ENCODE assay signal across 20 cellular contexts in genomic region chr9:38396371-38396671, GRCh38. TPM values are rescaled to one million over a fixed set of nuclear protein-coding genes. Genes with fewer than 3 reads are reported as not detected.
DNase-seq lines count a peak whose midpoint lies in the region; ATAC-seq, FAIRE-seq and TF ChIP-seq lines count a peak whose summit lies in the region.
"Had no signal": no experiment of that assay in that cellular context is flagged by ENCODE, and none has a peak within 500 bp of the region (broad histone marks: within the 10 kb centered on the region; RNA-seq: fewer than 3 reads in every experiment).

No MANE protein-coding gene starts in this region.

- no peaks in the 10 kb centered on the region for H4K20me1 ChIP-seq in HepG2 (ENCODE audit: insufficient read depth, low read length)

- peaks cover 13% of the 10 kb centered on the region for H3K4me1 Mint-ChIP-seq in activated naive CD4-positive, alpha-beta T cell treated with anti-CD3 and anti-CD28 coated beads for 36 hours (ENCODE audit: low read depth)

- ATAC-seq in HepG2, result no peak
- ATAC-seq: A549 had no signal

- in situ Hi-C loops in HepG2 (cut with HindIII; ENCODE audit: extremely low pct_ligation_motif_present, low pct_unique_long_range_greater_than_20kb), result no loop called here

- H3K4me3 ChIP-seq in HepG2 (replicated peaks in 1 of 3; ENCODE audit: insufficient read depth in 1 of 3, low read depth in 2 of 3, low read length in 3 of 3) (no peak overlapping the region), spleen (no peak overlapping the region), A673 (ENCODE audit: low read depth, low read length, poor library complexity, severe bottlenecking) (no peak overlapping the region)
- H3K4me3 ChIP-seq: A549, BLaER1, GM23248, HAP-1 had no signal

- H3K27me3 ChIP-seq in HepG2 (ENCODE audit: control insufficient read depth in 1 of 2, insufficient read depth in 2 of 2, low read length in 2 of 2) (no peaks in the 10 kb centered on the region; a peak in 1 of 5 replicates), spleen (replicated peaks in 1 of 7) (no peaks in the 10 kb centered on the region), A673 (replicated peaks; ENCODE audit: insufficient read depth, low read depth, low read length, poor library complexity) (no peaks in the 10 kb centered on the region)
- H3K27me3 ChIP-seq: BLaER1 had no signal

- peak in 1 of 2 experiments; percentile 19; a peak in 1 of 4 replicates for TF ChIP-seq POLR2A in HepG2 (IDR thresholded peaks at IDR 0.05; ENCODE audit: insufficient read depth in 1 of 2, low read depth in 2 of 2, low read length in 2 of 2)
- no peak for TF ChIP-seq POLR2A in spleen (IDR thresholded peaks at IDR 0.05)

- no peak for TF ChIP-seq CTCF in HepG2 (CRISPR knock-in tag; IDR thresholded peaks at IDR 0.05)
- no peak for TF ChIP-seq CTCF in spleen (IDR thresholded peaks at IDR 0.05 in 8 of 11, conservative IDR thresholded peaks at IDR 0.05 in 3 of 11)
- TF ChIP-seq CTCF in A673 (conservative IDR thresholded peaks at IDR 0.05; ENCODE audit: low read depth, low read length), result no peak

- H3K36me3 Mint-ChIP-seq in activated naive CD4-positive, alpha-beta T cell treated with anti-CD3 and anti-CD28 coated beads for 36 hours (ENCODE audit: low read depth), result peaks cover 45% of the 10 kb centered on the region

- no peak for FAIRE-seq in HepG2 (lab: Jason Lieb, UNC)
- FAIRE-seq: A549, GM12892, GM18507, HTR-8/SVneo had no signal

- TF ChIP-seq EP300 in HepG2 (IDR thresholded peaks at IDR 0.05; ENCODE audit: low read depth in 2 of 2, low read length in 2 of 2) (no peak), HepG2 (CRISPR knock-in tag; IDR thresholded peaks at IDR 0.05; ENCODE audit: borderline replicate concordance) (no peak)

- no peak overlapping the region for H3K4me3 Mint-ChIP-seq in activated naive CD4-positive, alpha-beta T cell treated with anti-CD3 and anti-CD28 coated beads for 36 hours
- H3K4me3 Mint-ChIP-seq: CD14-positive monocyte had no signal

- H3K27ac ChIP-seq in HepG2 (ENCODE audit: extremely low read length, insufficient read depth, low read length) (no peak overlapping the region), spleen (no peak overlapping the region), A673 (ENCODE audit: low read depth, low read length, poor library complexity, severe bottlenecking) (no peak overlapping the region)
- H3K27ac ChIP-seq: 22Rv1, A549, BLaER1, GM23248 had no signal

- intact Hi-C loops in activated naive CD4-positive, alpha-beta T cell treated with anti-CD3 and anti-CD28 coated beads for 36 hours (cut with micrococcal nuclease), result no loop called here
- intact Hi-C loops in HepG2 (cut with micrococcal nuclease; ENCODE audit: unreplicated experiment) (no loop called here), spleen (cut with DNase I; ENCODE audit: low total_unique reads) (no loop called here), A673 (cut with micrococcal nuclease; ENCODE audit: unreplicated experiment) (no loop called here)

- peaks cover 6% of the 10 kb centered on the region for H3K9me3 Mint-ChIP-seq in activated naive CD4-positive, alpha-beta T cell treated with anti-CD3 and anti-CD28 coated beads for 36 hours
- H3K9me3 Mint-ChIP-seq: CD14-positive monocyte had no signal

- peaks cover 56% of the 10 kb centered on the region for H3K4me1 ChIP-seq in HepG2 (ENCODE audit: insufficient read depth, low read length)
- peaks cover 12 to 34% (median 23%) of the 10 kb centered on the region in 6 donors for H3K4me1 ChIP-seq in spleen
- peaks cover 7% of the 10 kb centered on the region for H3K4me1 ChIP-seq in A673 (ENCODE audit: insufficient read depth, low read length, poor library complexity, severe bottlenecking)

- POLR2A ChIA-PET in HepG2 (lab: Yijun Ruan, JAX) (no interaction called here), A673 (lab: Charles Lee; ENCODE audit: low non-redundant PET) (no interaction called here)

- H3K9ac ChIP-seq in HepG2 (ENCODE audit: insufficient read depth, low read depth, low read length), result no peak overlapping the region
- H3K9ac ChIP-seq: BLaER1, GM23248 had no signal

- CTCF ChIA-PET in activated naive CD4-positive, alpha-beta T cell treated with anti-CD3 and anti-CD28 coated beads for 36 hours (lab: Charles Lee), result no interaction called here
- CTCF ChIA-PET in HepG2 (lab: Yijun Ruan, JAX; ENCODE audit: low intra/inter-chr PET ratio, low total read pairs), result no interaction called here
- CTCF ChIA-PET in A673 (lab: Charles Lee), result no interaction called here

- H3K27me3 Mint-ChIP-seq in activated naive CD4-positive, alpha-beta T cell treated with anti-CD3 and anti-CD28 coated beads for 36 hours (ENCODE audit: low read depth), result peaks cover 6% of the 10 kb centered on the region
- H3K27me3 Mint-ChIP-seq: CD4-positive, alpha-beta memory T cell had no signal

- 84% methylated on average over 7 of the region's 10 CpGs for WGBS in HepG2 (ENCODE audit: low lambda C conversion rate)
- WGBS in spleen, 5 donors, result 84 to 88% (median 87%) methylated on average over 10 of the region's 10 CpGs

- H2AFZ ChIP-seq in HepG2 (ENCODE audit: low read length), result no peak overlapping the region
- H2AFZ ChIP-seq: GM23248 had no signal

- DNase-seq in activated naive CD4-positive, alpha-beta T cell treated with anti-CD3 and anti-CD28 coated beads for 36 hours, result no peak
- DNase-seq in activated naive CD4-positive, alpha-beta T cell treated with anti-CD3 and anti-CD28 coated beads, Interleukin-2, amount 50 U/mL, for 16 hours, result no peak
- DNase-seq in HepG2 (ENCODE audit: low spot score), result no peak
- peak; percentile 58 for DNase-seq in spleen
- no peak for DNase-seq in stimulated activated CD4-positive, alpha-beta T cell treated with anti-CD3 and anti-CD28 coated beads, Interleukin-2, amount 100 ng/mL, for 48 hours
- DNase-seq in NCI-H2081 treated with DMSO at 0.1 percent for 48 hours (lab: John Stamatoyannopoulos, UW), result no peak
- no peak for DNase-seq in A673 (ENCODE audit: low spot score)
- no peak for DNase-seq in NCI-H2107 treated with DMSO at 0.1 percent for 48 hours (lab: John Stamatoyannopoulos, UW; ENCODE audit: unreplicated experiment)
- DNase-seq: CD4-positive, alpha-beta memory T cell; DMS153; GDM1; GM23248 had no signal

- peak overlapping the region; percentile 66 for H3K27ac Mint-ChIP-seq in activated naive CD4-positive, alpha-beta T cell treated with anti-CD3 and anti-CD28 coated beads for 36 hours

- BruUV-seq in HepG2 (replicated peaks; lab: Mats Ljungman, UMichigan) (no TSS peak), A673 (replicated peaks; lab: Mats Ljungman, UMichigan) (no TSS peak)

- TF ChIP-seq RAD21 in HepG2 (CRISPR knock-in tag; IDR thresholded peaks at IDR 0.05), result no peak

- H3K79me2 ChIP-seq in HepG2 (ENCODE audit: insufficient read depth, low read length), result peaks cover 50% of the 10 kb centered on the region

- no peak overlapping the region for H3K4me2 ChIP-seq in HepG2 (ENCODE audit: low read depth, low read length)
- H3K4me2 ChIP-seq: A549, BLaER1 had no signal

- H3K9me3 ChIP-seq in HepG2 (ENCODE audit: low read length) (no peaks in the 10 kb centered on the region), spleen (no peaks in the 10 kb centered on the region), A673 (ENCODE audit: low read depth, low read length, poor library complexity, severe bottlenecking) (no peaks in the 10 kb centered on the region)
- H3K9me3 ChIP-seq: A549, BLaER1, HAP-1 had no signal

- peaks cover 20 to 42% of the 10 kb centered on the region in 2 experiments for H3K36me3 ChIP-seq in HepG2 (replicated peaks in 1 of 2; ENCODE audit: control insufficient read depth in 1 of 2, insufficient read depth in 2 of 2, low read length in 2 of 2)
- H3K36me3 ChIP-seq in spleen, result peaks cover 0 to 32% (median 17%) of the 10 kb centered on the region in 6 donors
- H3K36me3 ChIP-seq in A673 (ENCODE audit: insufficient read depth, low read length, poor library complexity, severe bottlenecking), result peaks cover 20% of the 10 kb centered on the region

RNA-seq across cellular contexts. Expression of gene ALDH1B1, which starts 3.8 kb away (rescaled TPM):
- total RNA-seq in activated naive CD4-positive, alpha-beta T cell treated with anti-CD3 and anti-CD28 coated beads for 36 hours, result 10 to 100 TPM; 14.1 to 17.9 TPM
- total RNA-seq in HepG2 (2016; rRNA removed; fragmentation: Illumina TruSeq; extraction: Trizol) (125 and 159 TPM in 2 replicates), spleen (10 to 100 TPM in 2 of 7 donors, 1 to 10 TPM in 5; 6.1 to 14.7 (median 8.7) TPM), A673 (2021) (29.0 and 33.1 TPM in 2 replicates)
- 11.5 TPM in 2 replicates for total RNA-seq in HepG2 (2016; cell fraction: cytosol; rRNA removed; fragmentation: Illumina TruSeq; extraction: Trizol; ENCODE audit: low read depth)
- total RNA-seq in HepG2 (2016; cell fraction: insoluble cytoplasmic fraction; rRNA removed; fragmentation: Illumina TruSeq; extraction: Trizol), result 126 and 146 TPM in 2 replicates
- 48.8 and 50.7 TPM in 2 replicates for total RNA-seq in HepG2 (2016; cell fraction: membrane; rRNA removed; fragmentation: Illumina TruSeq; extraction: Trizol)
- total RNA-seq in HepG2 (2016; cell fraction: nucleus; rRNA removed; fragmentation: Illumina TruSeq; extraction: Trizol), result 50.9 and 56.2 TPM in 2 replicates
- polyA plus RNA-seq in HepG2 (2011; rRNA removed) (45.1 and 49.5 TPM in 2 replicates), spleen (10 to 100 TPM in 1 of 3 donors, 1 to 10 TPM in 2; 4.0 to 10.8 (median 6.4) TPM)
- polyA plus RNA-seq in HepG2 (2011; cell fraction: cytosol; rRNA removed), result 39.2 and 42.4 TPM in 2 replicates
- polyA plus RNA-seq in HepG2 (2011; cell fraction: nucleus; rRNA removed), result 15.7 and 19.6 TPM in 2 replicates
- 51.6 and 52.8 TPM in 2 replicates for polyA plus RNA-seq in HepG2 (2012)
- 7.5 and 7.7 TPM in 2 replicates for polyA plus RNA-seq in HepG2 (2016; cell fraction: cytosol; fragmentation: Illumina TruSeq; extraction: Trizol; ENCODE audit: low read depth)
- 131 and 144 TPM in 2 replicates for polyA plus RNA-seq in HepG2 (2016; cell fraction: insoluble cytoplasmic fraction; fragmentation: Illumina TruSeq; extraction: Trizol; ENCODE audit: low read depth)
- polyA plus RNA-seq in HepG2 (2016; cell fraction: membrane; fragmentation: Illumina TruSeq; extraction: Trizol; ENCODE audit: low read depth), result 23.3 and 23.6 TPM in 2 replicates
- polyA plus RNA-seq in HepG2 (2016; cell fraction: nucleus; fragmentation: Illumina TruSeq; extraction: Trizol; ENCODE audit: insufficient read depth, low read depth), result 57.5 and 58.3 TPM in 2 replicates
- polyA minus RNA-seq in HepG2 (2011; rRNA and poly(A)+ RNA removed; ENCODE audit: low replicate concordance), result 58.5 and 119 TPM in 2 replicates
- polyA minus RNA-seq in HepG2 (2011; cell fraction: cytosol; rRNA and poly(A)+ RNA removed), result 51.9 and 56.8 TPM in 2 replicates
- polyA minus RNA-seq in HepG2 (2011; cell fraction: nucleus; rRNA and poly(A)+ RNA removed), result 20.2 and 23.6 TPM in 2 replicates

RNA-seq across cellular contexts. Expression of gene IGFBPL1, which starts 27.9 kb away (rescaled TPM):
- under 1 TPM; 0.20 to 0.26 TPM for total RNA-seq in activated naive CD4-positive, alpha-beta T cell treated with anti-CD3 and anti-CD28 coated beads for 36 hours
- total RNA-seq in HepG2 (2016; rRNA removed; fragmentation: Illumina TruSeq; extraction: Trizol) (0.24 and 0.44 TPM in 2 replicates), spleen (not detected), A673 (2021) (0.90 and 0.96 TPM in 2 replicates)
- total RNA-seq in HepG2 (2016; cell fraction: cytosol; rRNA removed; fragmentation: Illumina TruSeq; extraction: Trizol; ENCODE audit: low read depth), result not detected in 2 replicates
- total RNA-seq in HepG2 (2016; cell fraction: insoluble cytoplasmic fraction; rRNA removed; fragmentation: Illumina TruSeq; extraction: Trizol), result 0.24 TPM in 1 of 2 replicates, not detected in the other
- total RNA-seq in HepG2 (2016; cell fraction: membrane; rRNA removed; fragmentation: Illumina TruSeq; extraction: Trizol), result not detected in 2 replicates
- total RNA-seq in HepG2 (2016; cell fraction: nucleus; rRNA removed; fragmentation: Illumina TruSeq; extraction: Trizol), result not detected in 2 replicates
- polyA plus RNA-seq in HepG2 (2011; rRNA removed) (0.07 TPM in 1 of 2 replicates, not detected in the other), spleen (not detected)
- polyA plus RNA-seq in HepG2 (2011; cell fraction: cytosol; rRNA removed), result 0.12 TPM in 1 of 2 replicates, not detected in the other
- not detected in 2 replicates for polyA plus RNA-seq in HepG2 (2011; cell fraction: nucleus; rRNA removed)
- polyA plus RNA-seq in HepG2 (2012), result not detected in 2 replicates
- not detected in 2 replicates for polyA plus RNA-seq in HepG2 (2016; cell fraction: cytosol; fragmentation: Illumina TruSeq; extraction: Trizol; ENCODE audit: low read depth)
- polyA plus RNA-seq in HepG2 (2016; cell fraction: insoluble cytoplasmic fraction; fragmentation: Illumina TruSeq; extraction: Trizol; ENCODE audit: low read depth), result not detected in 2 replicates
- not detected in 2 replicates for polyA plus RNA-seq in HepG2 (2016; cell fraction: membrane; fragmentation: Illumina TruSeq; extraction: Trizol; ENCODE audit: low read depth)
- not detected in 2 replicates for polyA plus RNA-seq in HepG2 (2016; cell fraction: nucleus; fragmentation: Illumina TruSeq; extraction: Trizol; ENCODE audit: insufficient read depth, low read depth)
- not detected in 2 replicates for polyA minus RNA-seq in HepG2 (2011; rRNA and poly(A)+ RNA removed; ENCODE audit: low replicate concordance)
- not detected in 2 replicates for polyA minus RNA-seq in HepG2 (2011; cell fraction: cytosol; rRNA and poly(A)+ RNA removed)
- not detected in 2 replicates for polyA minus RNA-seq in HepG2 (2011; cell fraction: nucleus; rRNA and poly(A)+ RNA removed)
- total RNA-seq: CD4-positive, alpha-beta memory T cell had no signal
- polyA plus RNA-seq: CD14-positive monocyte; CD4-positive, alpha-beta memory T cell had no signal
